Comparison of ENCODE assay signal across 26 cellular contexts in genomic region chr12:113102811-113103210, GRCh38. TPM values are rescaled to one million over a fixed set of nuclear protein-coding genes. Genes with fewer than 3 reads are reported as not detected.
DNase-seq lines count a peak whose midpoint lies in the region; ATAC-seq, FAIRE-seq and TF ChIP-seq lines count a peak whose summit lies in the region.
"Had no signal": no experiment of that assay in that cellular context is flagged by ENCODE, and none has a peak within 500 bp of the region (broad histone marks: within the 10 kb centered on the region; RNA-seq: fewer than 3 reads in every experiment).

No MANE protein-coding gene starts in this region.

- CTCF ChIA-PET in activated naive CD4-positive, alpha-beta T cell treated with anti-CD3 and anti-CD28 coated beads, Interleukin-2, amount 10 ng/mL, durations not matched to agents 7 days and 5 days (lab: Charles Lee), result interaction anchor here (0.7 to 1.9 kb wide), 4 partner anchors 30 to 54 kb away, joined by 3 to 8 read pairs (median 3); no protein-coding TSS in a partner anchor

- H3K79me2 ChIP-seq in SU-DHL-6 (ENCODE audit: insufficient read depth, low read length), result peaks cover 4% of the 10 kb centered on the region; the same call in 1 of the 2 replicates

- no peaks in the 10 kb centered on the region for H4K20me1 ChIP-seq in SU-DHL-6 (ENCODE audit: low read depth, low read length)
- H4K20me1 ChIP-seq: BLaER1 had no signal

- H2AFZ ChIP-seq in SU-DHL-6 (ENCODE audit: low read depth, low read length, severe bottlenecking), result no peak overlapping the region

- no peak for TF ChIP-seq CTCF in SU-DHL-6 (IDR thresholded peaks at IDR 0.05; ENCODE audit: insufficient read depth, low read length, poor library complexity, severe bottlenecking)
- no peak for TF ChIP-seq CTCF in kidney (IDR thresholded peaks at IDR 0.05; ENCODE audit: borderline replicate concordance, extremely low read depth, insufficient read depth)

- no peaks in the 10 kb centered on the region for H3K9me3 Mint-ChIP-seq in activated naive CD4-positive, alpha-beta T cell treated with anti-CD3 and anti-CD28 coated beads, Interleukin-2, amount 10 ng/mL, durations not matched to agents 7 days and 5 days
- H3K9me3 Mint-ChIP-seq in stimulated activated naive B cell treated with anti-CD40 and anti-IgM and Interleukin-4, amounts not matched to agents 10 μg/mL and 1 μg/mL and 100 μg/mL, for 72 hours, result no peaks in the 10 kb centered on the region
- H3K9me3 Mint-ChIP-seq: CD4-positive, alpha-beta memory T cell had no signal

- H3K27ac Mint-ChIP-seq in activated naive CD4-positive, alpha-beta T cell treated with anti-CD3 and anti-CD28 coated beads, Interleukin-2, amount 10 ng/mL, durations not matched to agents 7 days and 5 days, result peak overlapping the region; percentile 6
- H3K27ac Mint-ChIP-seq in stimulated activated naive B cell treated with anti-CD40 and anti-IgM and Interleukin-4, amounts not matched to agents 10 μg/mL and 1 μg/mL and 100 μg/mL, for 72 hours, result peak overlapping the region; percentile 56

- no peaks in the 10 kb centered on the region for H3K36me3 ChIP-seq in SU-DHL-6 (ENCODE audit: low read length)
- no peaks in the 10 kb centered on the region for H3K36me3 ChIP-seq in kidney (ENCODE audit: control insufficient read depth in 1 of 2, insufficient read depth in 2 of 2, low read length in 2 of 2)
- H3K36me3 ChIP-seq: SJSA1 had no signal

- H3K4me1 ChIP-seq in kidney (ENCODE audit: control insufficient read depth in 1 of 2, insufficient read depth in 1 of 2, low read depth in 1 of 2, low read length in 2 of 2), result peaks cover 0 to 10% of the 10 kb centered on the region in 2 donors
- H3K4me1 ChIP-seq: SJSA1 had no signal

- H3K9me3 ChIP-seq in SU-DHL-6 (ENCODE audit: insufficient read depth, low read length) (no peaks in the 10 kb centered on the region), kidney (ENCODE audit: control insufficient read depth in 1 of 2, low read length in 2 of 2) (no peaks in the 10 kb centered on the region)
- H3K9me3 ChIP-seq: BLaER1, Caco-2, SJSA1 had no signal

- H3K4me2 ChIP-seq in SU-DHL-6 (ENCODE audit: low read depth, low read length, poor library complexity, severe bottlenecking), result peak overlapping the region; percentile 18
- H3K4me2 ChIP-seq: BLaER1 had no signal

- no peaks in the 10 kb centered on the region for H3K27me3 ChIP-seq in SU-DHL-6 (ENCODE audit: low read length)
- H3K27me3 ChIP-seq: BLaER1 had no signal

- H3K4me1 Mint-ChIP-seq in activated naive CD4-positive, alpha-beta T cell treated with anti-CD3 and anti-CD28 coated beads, Interleukin-2, amount 10 ng/mL, durations not matched to agents 7 days and 5 days, result peaks cover 14% of the 10 kb centered on the region
- peaks cover 38 to 63% of the 10 kb centered on the region in 2 donors for H3K4me1 Mint-ChIP-seq in stimulated activated naive B cell treated with anti-CD40 and anti-IgM and Interleukin-4, amounts not matched to agents 10 μg/mL and 1 μg/mL and 100 μg/mL, for 72 hours

- peak overlapping the region; percentile 74 for H3K27ac ChIP-seq in SU-DHL-6 (ENCODE audit: low read depth, low read length)
- no peak overlapping the region for H3K27ac ChIP-seq in kidney (ENCODE audit: low read depth in 2 of 2, low read length in 2 of 2)
- H3K27ac ChIP-seq: BLaER1, SJSA1 had no signal

- no peaks in the 10 kb centered on the region for H3K9me2 ChIP-seq in SU-DHL-6 (replicated peaks; ENCODE audit: insufficient read depth, low read length)

- no peak for FAIRE-seq in kidney (lab: Jason Lieb, UNC)
- FAIRE-seq: GM18507 had no signal

- no peak overlapping the region for H3K4me3 Mint-ChIP-seq in activated naive CD4-positive, alpha-beta T cell treated with anti-CD3 and anti-CD28 coated beads, Interleukin-2, amount 10 ng/mL, durations not matched to agents 7 days and 5 days
- peak overlapping the region; percentile 35 to 42 for H3K4me3 Mint-ChIP-seq in stimulated activated naive B cell treated with anti-CD40 and anti-IgM and Interleukin-4, amounts not matched to agents 10 μg/mL and 1 μg/mL and 100 μg/mL, for 72 hours

- no peak for ATAC-seq in stimulated activated naive B cell treated with anti-CD40 and anti-IgM and Interleukin-4, amounts not matched to agents 10 μg/mL and 1 μg/mL and 100 μg/mL, for 72 hours (replicated peaks)
- ATAC-seq: HCT116, Right ventricle myocardium inferior had no signal

- H3K4me3 ChIP-seq in SU-DHL-6 (ENCODE audit: insufficient read depth, low read length, poor library complexity, severe bottlenecking), result no peak overlapping the region
- no peak overlapping the region for H3K4me3 ChIP-seq in kidney (ENCODE audit: low read length in 2 of 2)
- H3K4me3 ChIP-seq: BLaER1, SJSA1 had no signal

- H3K36me3 Mint-ChIP-seq in activated naive CD4-positive, alpha-beta T cell treated with anti-CD3 and anti-CD28 coated beads, Interleukin-2, amount 10 ng/mL, durations not matched to agents 7 days and 5 days, result no peaks in the 10 kb centered on the region
- H3K36me3 Mint-ChIP-seq in stimulated activated naive B cell treated with anti-CD40 and anti-IgM and Interleukin-4, amounts not matched to agents 10 μg/mL and 1 μg/mL and 100 μg/mL, for 72 hours, result peaks cover 55 to 65% of the 10 kb centered on the region in 2 donors
- H3K36me3 Mint-ChIP-seq: CD4-positive, alpha-beta memory T cell had no signal

- no peak overlapping the region; the same call in 1 of the 2 replicates for H3K9ac ChIP-seq in SU-DHL-6 (ENCODE audit: low read length)
- no peak overlapping the region for H3K9ac ChIP-seq in kidney (ENCODE audit: low read length in 2 of 2)
- H3K9ac ChIP-seq: BLaER1 had no signal

- DNase-seq in activated naive CD4-positive, alpha-beta T cell treated with anti-CD3 and anti-CD28 coated beads, Interleukin-2, amount 10 ng/mL, durations not matched to agents 7 days and 5 days, result no peak
- DNase-seq in activated naive CD4-positive, alpha-beta T cell treated with anti-CD3 and anti-CD28 coated beads, Interleukin-2, amount 50 U/mL, for 16 hours, result no peak
- DNase-seq in epidermal melanocyte (ENCODE audit: insufficient read length, low spot score), result peak; percentile 11
- no peak for DNase-seq in stimulated activated naive B cell treated with anti-CD40 and anti-IgM and Interleukin-4, amounts not matched to agents 10 μg/mL and 1 μg/mL and 100 μg/mL, for 72 hours
- DNase-seq in anterior cingulate cortex (lab: John Stamatoyannopoulos, UW), result no peak
- no peak for DNase-seq in OCI-M2 (lab: John Stamatoyannopoulos, UW; ENCODE audit: unreplicated experiment)
- DNase-seq in kidney, result no peak
- DNase-seq: Caco-2; CD4-positive, alpha-beta memory T cell; DMS 273 treated with DMSO at 0.1 percent for 48 hours; DMS79 treated with DMSO at 0.1 percent for 48 hours; GOT3; NCI-H1092 treated with DMSO at 0.1 percent for 48 hours; NCI-H1436 treated with DMSO at 0.1 percent for 48 hours; NCI-H2029 treated with DMSO at 0.1 percent for 48 hours; NCI-H226; NCI-H510A treated with DMSO at 0.1 percent for 48 hours; NCI-H748 treated with DMSO at 0.1 percent for 48 hours had no signal

- intact Hi-C loops in kidney (cut with DNase I), result no loop called here

- H3F3A ChIP-seq in SU-DHL-6 (ENCODE audit: insufficient read depth), result peaks cover 57% of the 10 kb centered on the region

- H3K27me3 Mint-ChIP-seq in activated naive CD4-positive, alpha-beta T cell treated with anti-CD3 and anti-CD28 coated beads, Interleukin-2, amount 10 ng/mL, durations not matched to agents 7 days and 5 days, result peaks cover 25% of the 10 kb centered on the region
- peaks cover 0 to 5% of the 10 kb centered on the region in 2 donors for H3K27me3 Mint-ChIP-seq in stimulated activated naive B cell treated with anti-CD40 and anti-IgM and Interleukin-4, amounts not matched to agents 10 μg/mL and 1 μg/mL and 100 μg/mL, for 72 hours

RNA-seq across cellular contexts. Expression of gene RASAL1, which starts 32.8 kb away (rescaled TPM):
- 58.3 TPM for total RNA-seq in kidney
- 23.5 TPM for polyA plus RNA-seq in kidney (ENCODE audit: insufficient read depth, low read depth, low replicate concordance)
- total RNA-seq: A172, Caco-2, Right ventricle myocardium inferior, SJSA1 had no signal

RNA-seq across cellular contexts. Expression of gene DTX1, which starts 46.3 kb away (rescaled TPM):
- total RNA-seq in kidney, result 4.9 TPM
- 7.3 TPM for polyA plus RNA-seq in kidney (ENCODE audit: insufficient read depth, low read depth, low replicate concordance)
- total RNA-seq: Caco-2, SJSA1 had no signal

RNA-seq across cellular contexts. Expression of gene CFAP73, which starts 46.7 kb away (rescaled TPM):
- total RNA-seq in kidney, result 2.4 TPM
- polyA plus RNA-seq in kidney (ENCODE audit: insufficient read depth, low read depth, low replicate concordance), result 0.52 TPM
- total RNA-seq: CD4-positive, alpha-beta memory T cell; G401; Right ventricle myocardium inferior; SJSA1 had no signal
